ENCODE assay signal across 12 cellular contexts in the genomic region with DNA sequence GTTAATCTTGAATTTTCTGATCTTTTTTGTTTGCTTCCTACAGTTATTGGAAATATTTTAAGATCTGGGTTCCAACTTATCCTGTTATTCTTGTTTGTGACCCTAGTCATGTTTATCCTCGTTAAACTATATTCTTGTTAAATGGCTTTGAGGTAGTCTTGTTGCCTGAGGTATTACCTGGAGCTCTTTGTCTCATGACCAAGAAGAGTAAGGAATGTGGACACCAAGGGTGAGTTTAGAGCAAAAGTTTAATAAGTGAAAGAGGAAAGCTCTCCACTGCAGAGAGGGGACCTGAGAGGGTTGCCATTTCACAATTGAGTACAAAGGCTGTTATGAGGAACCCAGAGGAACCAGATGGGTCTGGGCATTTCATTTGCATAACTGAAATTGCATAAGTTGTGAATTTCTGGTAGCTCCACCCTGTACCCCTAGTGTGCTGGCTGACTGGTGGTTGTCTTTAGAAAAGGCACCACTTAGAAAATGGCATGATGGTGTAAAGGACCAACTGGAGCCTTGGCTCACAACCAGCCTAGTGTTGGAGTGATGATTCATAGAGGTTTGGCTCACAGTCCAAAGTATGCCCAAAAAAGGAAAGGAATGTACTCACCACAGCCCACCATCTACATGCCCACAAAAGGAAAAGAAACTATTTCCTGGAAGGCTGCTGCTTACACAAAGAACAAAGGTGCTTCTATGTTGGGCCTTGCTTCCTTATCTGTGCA. TPM values are rescaled to one million over a fixed set of nuclear protein-coding genes. Genes with fewer than 3 reads are reported as not detected.
DNase-seq lines count a peak whose midpoint lies in the region; ATAC-seq, FAIRE-seq and TF ChIP-seq lines count a peak whose summit lies in the region.
"Had no signal": no experiment of that assay in that cellular context is flagged by ENCODE, and none has a peak within 500 bp of the region (broad histone marks: within the 10 kb centered on the region; RNA-seq: fewer than 3 reads in every experiment).

No MANE protein-coding gene starts in this region.

- H3K27ac Mint-ChIP-seq in MCF 10A (ENCODE audit: low read depth, unreplicated experiment) = no peak overlapping the region

- BruUV-seq in MCF 10A (replicated peaks; lab: Mats Ljungman, UMichigan) (no TSS peak), endothelial cell of umbilical vein (replicated peaks; lab: Mats Ljungman, UMichigan) (no TSS peak)

- no peak overlapping the region for H3K9ac ChIP-seq in endothelial cell of umbilical vein (replicated peaks; ENCODE audit: extremely low read depth, insufficient read depth, low read length)

- H3K27me3 Mint-ChIP-seq in MCF 10A (ENCODE audit: insufficient read depth, unreplicated experiment) = no peaks in the 10 kb centered on the region
- H3K27me3 Mint-ChIP-seq: T-cell had no signal

- no peaks in the 10 kb centered on the region for H3K36me3 Mint-ChIP-seq in MCF 10A (ENCODE audit: insufficient read depth, unreplicated experiment)

- H2AFZ ChIP-seq in endothelial cell of umbilical vein (ENCODE audit: low read depth, low read length) = no peak overlapping the region

- no peak for FAIRE-seq in endothelial cell of umbilical vein (lab: Jason Lieb, UNC)

- TF ChIP-seq POLR2A in breast epithelium (IDR thresholded peaks at IDR 0.05) = no peak
- no peak for TF ChIP-seq POLR2A in endothelial cell of umbilical vein (IDR thresholded peaks at IDR 0.05; ENCODE audit: low read depth, low read length)

- peak; percentile 54 for DNase-seq in MCF 10A (ENCODE audit: unreplicated experiment)
- DNase-seq in breast epithelium (ENCODE audit: low spot score in 2 of 2) = no peak
- peak; percentile 88 for DNase-seq in RPMI7951 (ENCODE audit: low read depth)
- peak; percentile 21 for DNase-seq in endothelial cell of umbilical vein (ENCODE audit: low read depth, low spot score)
- no peak for DNase-seq in stimulated activated CD4-positive, alpha-beta T cell treated with anti-CD3 and anti-CD28 coated beads, Interleukin-2, amount 100 ng/mL, for 48 hours
- no peak for DNase-seq in NCI-H2227 treated with DMSO at 0.1 percent for 48 hours (lab: John Stamatoyannopoulos, UW)
- DNase-seq: GDM1, nucleus accumbens had no signal

- H3K9me1 ChIP-seq in endothelial cell of umbilical vein (replicated peaks; ENCODE audit: control insufficient read depth, extremely low read depth, insufficient read depth, low read length) = no peaks in the 10 kb centered on the region

- no peak overlapping the region for H3K4me2 ChIP-seq in endothelial cell of umbilical vein (ENCODE audit: insufficient read depth, low read length)

- peaks cover 9% of the 10 kb centered on the region for H3K9me3 Mint-ChIP-seq in MCF 10A (ENCODE audit: unreplicated experiment)

- H3K4me3 ChIP-seq in breast epithelium = no peak overlapping the region
- no peak overlapping the region for H3K4me3 ChIP-seq in endothelial cell of umbilical vein (replicated peaks in 1 of 3; ENCODE audit: insufficient read depth in 1 of 3, low read depth in 1 of 3, low read length in 3 of 3)
- H3K4me3 ChIP-seq: cardiac muscle cell had no signal

- CTCF ChIA-PET in MCF 10A (lab: Yijun Ruan, JAX) (no interaction called here), endothelial cell of umbilical vein (lab: Charles Lee) (no interaction called here)

- H3K27ac ChIP-seq in breast epithelium (no peak overlapping the region), endothelial cell of umbilical vein (ENCODE audit: insufficient read depth, low read depth, low read length) (no peak overlapping the region)
- H3K27ac ChIP-seq: cardiac muscle cell had no signal

- intact Hi-C loops in MCF 10A (cut with micrococcal nuclease) (no loop called here), breast epithelium (cut with DNase I; ENCODE audit: low total_unique reads) (no loop called here), endothelial cell of umbilical vein (cut with micrococcal nuclease) (no loop called here)

- H3K4me3 Mint-ChIP-seq in MCF 10A (ENCODE audit: unreplicated experiment) = no peak overlapping the region
- H3K4me3 Mint-ChIP-seq: T-cell had no signal

- dilution Hi-C loops in endothelial cell of umbilical vein (cut with MboI; ENCODE audit: extremely low pct_ligation_motif_present, low sequenced_read_pairs) = no loop called here

- TF ChIP-seq CTCF in MCF 10A (IDR thresholded peaks at IDR 0.05; ENCODE audit: unreplicated experiment) (no peak), breast epithelium (IDR thresholded peaks at IDR 0.05) (no peak), endothelial cell of umbilical vein (IDR thresholded peaks at IDR 0.05; ENCODE audit: extremely low read depth in 1 of 2, insufficient read depth in 1 of 2, low read depth in 1 of 2, low read length in 2 of 2) (no peak)

- no peaks in the 10 kb centered on the region for H3K4me1 Mint-ChIP-seq in MCF 10A (ENCODE audit: insufficient read depth, unreplicated experiment)

- H4K20me1 ChIP-seq in endothelial cell of umbilical vein (replicated peaks; ENCODE audit: control insufficient read depth, extremely low read depth, insufficient read depth, low read length) = no peaks in the 10 kb centered on the region

- H3K36me3 ChIP-seq in breast epithelium = no peaks in the 10 kb centered on the region
- H3K36me3 ChIP-seq in endothelial cell of umbilical vein (ENCODE audit: control insufficient read depth in 2 of 2, extremely low read depth in 1 of 2, insufficient read depth in 2 of 2, low read length in 2 of 2) = no peaks in the 10 kb centered on the region
- H3K36me3 ChIP-seq: cardiac muscle cell had no signal

- no peaks in the 10 kb centered on the region for H3K4me1 ChIP-seq in breast epithelium
- H3K4me1 ChIP-seq in endothelial cell of umbilical vein (ENCODE audit: control insufficient read depth, extremely low read depth, insufficient read depth, low read length) = no peaks in the 10 kb centered on the region

- H3K27me3 ChIP-seq in breast epithelium (no peaks in the 10 kb centered on the region), endothelial cell of umbilical vein (ENCODE audit: control insufficient read depth in 2 of 2, insufficient read depth in 2 of 2, low read length in 2 of 2) (no peaks in the 10 kb centered on the region)
- H3K27me3 ChIP-seq: cardiac muscle cell had no signal

- no peaks in the 10 kb centered on the region for H3K79me2 ChIP-seq in endothelial cell of umbilical vein (ENCODE audit: control insufficient read depth, insufficient read depth, low read length)

- H3K9me3 ChIP-seq in breast epithelium = peaks cover 26% of the 10 kb centered on the region in 2 donors
- H3K9me3 ChIP-seq in endothelial cell of umbilical vein (replicated peaks; ENCODE audit: control insufficient read depth, insufficient read depth, low read length) = peaks cover 9% of the 10 kb centered on the region

- no peak for ATAC-seq in HG03045 (IDR thresholded peaks at IDR 0.05; ENCODE audit: unreplicated experiment)
- ATAC-seq in GM21528 (IDR thresholded peaks at IDR 0.05; ENCODE audit: low FRiP score, unreplicated experiment) = no peak
- ATAC-seq: T-cell had no signal

- POLR2A ChIA-PET in MCF 10A (lab: Yijun Ruan, JAX) (no interaction called here), endothelial cell of umbilical vein (lab: Charles Lee) (no interaction called here)

TF ChIP-seq in endothelial cell of umbilical vein, 7 proteins besides CTCF, POLR2A, EP300 and RAD21:
- TF ChIP-seq MAX (IDR thresholded peaks at IDR 0.05; ENCODE audit: insufficient read depth, insufficient read length) = no peak
- TF ChIP-seq MYC (IDR thresholded peaks at IDR 0.05; ENCODE audit: low read depth, low read length) = no peak
- TF ChIP-seq EZH2 (IDR thresholded peaks at IDR 0.05; ENCODE audit: borderline replicate concordance, low read depth, low read length, severe bottlenecking) = no peak
- TF ChIP-seq JUN (IDR thresholded peaks at IDR 0.05; ENCODE audit: borderline replicate concordance, insufficient read depth, insufficient read length, low read depth) = no peak
- TF ChIP-seq POLR2AphosphoS5 (IDR thresholded peaks at IDR 0.05; ENCODE audit: insufficient read depth, low read depth, low read length) = no peak
- peak; percentile 41 for TF ChIP-seq FOS (IDR thresholded peaks at IDR 0.05; ENCODE audit: borderline replicate concordance, insufficient read depth, low read length)
- TF ChIP-seq GATA2 (IDR thresholded peaks at IDR 0.05; ENCODE audit: insufficient read depth, insufficient read length, low read depth, low read length) = no peak
TF ChIP-seq in endothelial cell of umbilical vein: peak in this region for 1.

RNA-seq across cellular contexts. Expression of gene RESF1, which starts 36.7 kb away (rescaled TPM):
- total RNA-seq in MCF 10A (2022) (14.7 and 18.7 TPM in 2 replicates), breast epithelium (100 to 1,000 TPM in 1 of 3 donors, 10 to 100 TPM in 2; 75.0 to 123 (median 99.6) TPM), endothelial cell of umbilical vein (62.1 and 70.0 TPM in 2 replicates)
- total RNA-seq in RPMI7951 (2014; rRNA removed; shearing (Covaris generic)) = 38.1 and 41.3 TPM in 2 replicates
- 23.6 and 40.3 TPM in 2 replicates for polyA plus RNA-seq in endothelial cell of umbilical vein
- 28.2 and 28.9 TPM in 2 replicates for polyA plus RNA-seq in endothelial cell of umbilical vein (2011; cell fraction: cytosol; rRNA removed)
- polyA plus RNA-seq in endothelial cell of umbilical vein (2011; cell fraction: nucleus; rRNA removed) = 57.8 and 70.0 TPM in 2 replicates
- polyA plus RNA-seq in endothelial cell of umbilical vein (2012) = 41.5 and 55.0 TPM in 2 replicates
- polyA minus RNA-seq in endothelial cell of umbilical vein = 56.9 and 59.1 TPM in 2 replicates
- 10.8 TPM for polyA minus RNA-seq in endothelial cell of umbilical vein (2011; cell fraction: cytosol; rRNA and poly(A)+ RNA removed)
- polyA minus RNA-seq in endothelial cell of umbilical vein (2011; cell fraction: nucleus; rRNA and poly(A)+ RNA removed) = 85.3 and 123 TPM in 2 replicates

Comparison
In these comparisons a context has a peak if more than half of its experiments do, and no peak if none do; other contexts are left out.
1. DNase-seq: peak in MCF 10A (single experiment), RPMI7951 (single experiment) and endothelial cell of umbilical vein (single experiment); none in breast epithelium (0 of 2), stimulated activated CD4-positive, alpha-beta T cell treated with anti-CD3 and anti-CD28 coated beads, Interleukin-2, amount 100 ng/mL, for 48 hours (0 of 2) and NCI-H2227 treated with DMSO at 0.1 percent for 48 hours (single experiment).